24 cellular contexts compared by ENCODE assay signal in genomic region chr7:85454904-85455303, GRCh38.
A peak's percentile ranks its signal among the peaks of the same experiment; 100 is the strongest.
DNase-seq lines count a peak whose midpoint lies in the region; ATAC-seq and TF ChIP-seq lines count a peak whose summit lies in the region.
"Had no signal": no experiment of that assay in that cellular context is flagged by ENCODE, and none has a peak within 500 bp of the region (broad histone marks: within the 10 kb centered on the region; RNA-seq: fewer than 3 reads in every experiment).

No MANE protein-coding gene starts in this region.

- no peak overlapping the region for H3K4me2 ChIP-seq in IMR-90 (ENCODE audit: low read depth, low read length)
- H3K4me2 ChIP-seq: A549 had no signal

- H2AK5ac ChIP-seq in IMR-90 (ENCODE audit: low read depth, low read length): no peak overlapping the region

- no peak overlapping the region for H3K23ac ChIP-seq in IMR-90 (ENCODE audit: low read depth, low read length)

- H3K14ac ChIP-seq in IMR-90 (replicated peaks; ENCODE audit: low read depth, low read length): no peak overlapping the region

- no peak overlapping the region for H3K9ac ChIP-seq in IMR-90 (ENCODE audit: low read depth, low read length)

- no peak overlapping the region for H3K56ac ChIP-seq in IMR-90 (ENCODE audit: extremely low read depth, insufficient read depth, low read length)

- no peaks in the 10 kb centered on the region for H4K20me1 ChIP-seq in IMR-90 (ENCODE audit: insufficient read depth, low read length)

- BruUV-seq in IMR-90 (replicated peaks; lab: Mats Ljungman, UMichigan): no TSS peak

- H3K4me3 ChIP-seq in IMR-90 (ENCODE audit: insufficient read depth, low read depth, low read length) (no peak overlapping the region), choroid plexus epithelial cell (ENCODE audit: low read depth, low read length) (no peak overlapping the region)
- H3K4me3 ChIP-seq: A549 had no signal

- CTCF ChIA-PET in IMR-90 (lab: Yijun Ruan, JAX): interaction anchor here (0.6 kb wide), 1 partner anchor 509 kb away, joined by 3 read pairs; no protein-coding TSS in a partner anchor

- H3K27me3 ChIP-seq in IMR-90 (ENCODE audit: control insufficient read depth, insufficient read depth, low read length): no peaks in the 10 kb centered on the region; the same call in 1 of the 2 replicates

- no peak overlapping the region for H3K27ac ChIP-seq in IMR-90 (ENCODE audit: insufficient read depth, low read length)
- H3K27ac ChIP-seq: A549, HL-60 had no signal

- no peak overlapping the region for H2AFZ ChIP-seq in IMR-90 (replicated peaks; ENCODE audit: low read length, poor library complexity)

- no peak overlapping the region for H2BK5ac ChIP-seq in IMR-90 (ENCODE audit: low read depth, low read length, poor library complexity, severe bottlenecking)

- no peak overlapping the region for H3K4ac ChIP-seq in IMR-90 (ENCODE audit: low read depth, low read length)

- no peak for TF ChIP-seq POLR2A in IMR-90 (IDR thresholded peaks at IDR 0.05; ENCODE audit: low read depth, low read length)

- ATAC-seq in IMR-90 (ENCODE audit: low read depth): peak; percentile 29; the same call in 1 of the 2 replicates
- ATAC-seq in omental fat pad (ENCODE audit: low FRiP score): peak; percentile 19
- ATAC-seq in GM18873 (IDR thresholded peaks at IDR 0.05; ENCODE audit: low FRiP score, unreplicated experiment): no peak
- ATAC-seq: A549; CD8-positive, alpha-beta T cell; PC-3 had no signal

- H3K9me1 ChIP-seq in IMR-90 (ENCODE audit: insufficient read depth, low read length): no peaks in the 10 kb centered on the region

- no peak overlapping the region for H4K5ac ChIP-seq in IMR-90 (ENCODE audit: low read depth, low read length)

- TF ChIP-seq RAD21 in IMR-90 (IDR thresholded peaks at IDR 0.05; ENCODE audit: low read length): no peak

- no peak overlapping the region for H4K8ac ChIP-seq in IMR-90 (ENCODE audit: low read depth in 2 of 2, low read length in 2 of 2)

- no peaks in the 10 kb centered on the region for H3K9me3 ChIP-seq in IMR-90 (ENCODE audit: control insufficient read depth, insufficient read depth, low read length)
- H3K9me3 ChIP-seq: A549, Caco-2 had no signal

- no peak overlapping the region for H3K18ac ChIP-seq in IMR-90 (ENCODE audit: low read depth, low read length)

- dilution Hi-C loops in IMR-90 (cut with HindIII; ENCODE audit: low sequenced_read_pairs, unreplicated experiment): no loop called here

- H3K4me1 ChIP-seq in IMR-90 (ENCODE audit: control insufficient read depth, insufficient read depth, low read length): peaks cover 2% of the 10 kb centered on the region; the same call in 1 of the 2 replicates
- H3K4me1 ChIP-seq: A549, Caco-2 had no signal

- intact Hi-C loops in IMR-90 (cut with micrococcal nuclease): no loop called here

- H3K36me3 ChIP-seq in IMR-90 (ENCODE audit: control insufficient read depth, insufficient read depth, low read length): no peaks in the 10 kb centered on the region

- no peak overlapping the region for H2AK9ac ChIP-seq in IMR-90 (replicated peaks; ENCODE audit: low read depth, low read length, poor library complexity)

- H2BK20ac ChIP-seq in IMR-90 (ENCODE audit: low read depth, low read length): no peak overlapping the region

- DNase-seq in IMR-90: peak; percentile 23
- peak; percentile 16 for DNase-seq in amniotic stem cell (lab: John Stamatoyannopoulos, UW)
- DNase-seq in choroid plexus epithelial cell (ENCODE audit: low read depth): peak; percentile 68
- no peak for DNase-seq in omental fat pad (ENCODE audit: low spot score)
- no peak for DNase-seq in HUDEP-2 (lab: John Stamatoyannopoulos, UW; ENCODE audit: unreplicated experiment in 76 of 76)
- no peak for DNase-seq in NCI-H187 treated with DMSO at 0.1 percent for 48 hours (lab: John Stamatoyannopoulos, UW)
- DNase-seq in stimulated activated CD4-positive, alpha-beta T cell treated with anti-CD3 and anti-CD28 coated beads, Interleukin-2, amount 100 ng/mL, for 24 hours: no peak
- DNase-seq: C1 segment of cervical spinal cord; Caco-2; CD8-positive, alpha-beta T cell; DMS79; Karpas-422; NCI-H1105; NCI-H1436 treated with DMSO at 0.1 percent for 48 hours; NCI-H1930; NCI-H2107; NCI-H446 treated with DMSO at 0.1 percent for 48 hours; NCI-H526; NCI-H82; NK-92 treated with Interleukin-12 subunit alpha and Interleukin-12 subunit beta, amount 100 ng/mL, for 24 hours; PC-3 had no signal

- no peak overlapping the region for H2BK120ac ChIP-seq in IMR-90 (ENCODE audit: low read depth, low read length)

- POLR2A ChIA-PET in IMR-90 (lab: Charles Lee; ENCODE audit: unreplicated experiment): no interaction called here

- no peaks in the 10 kb centered on the region for H3K79me1 ChIP-seq in IMR-90 (ENCODE audit: low read depth in 1 of 2, low read length in 2 of 2)

- TF ChIP-seq CTCF in IMR-90 (conservative IDR thresholded peaks at IDR 0.05; ENCODE audit: low read depth, low read length) (no peak), choroid plexus epithelial cell (conservative IDR thresholded peaks at IDR 0.05; ENCODE audit: low read depth, low read length) (no peak), omental fat pad (IDR thresholded peaks at IDR 0.05) (no peak)

- H4K91ac ChIP-seq in IMR-90 (ENCODE audit: insufficient read depth, low read depth, low read length): no peak overlapping the region

- H2BK15ac ChIP-seq in IMR-90 (ENCODE audit: low read depth, low read length): no peak overlapping the region

- in situ Hi-C loops in IMR-90 (cut with MboI; ENCODE audit: low sequenced_read_pairs): no loop called here

TF ChIP-seq in IMR-90, 13 proteins besides CTCF, POLR2A, EP300 and RAD21:
- TF ChIP-seq ELK1 (IDR thresholded peaks at IDR 0.05; ENCODE audit: borderline replicate concordance, low read depth, low read length): no peak
- TF ChIP-seq MAFK (IDR thresholded peaks at IDR 0.05; ENCODE audit: low read depth, low read length): peak; percentile 20; the same call in 1 of the 2 replicates
TF ChIP-seq in IMR-90: peak in this region for 1.

Comparison
In these comparisons a context has a peak if more than half of its experiments do, and no peak if none do; other contexts are left out.
1. DNase-seq: peak in IMR-90 (single experiment), amniotic stem cell (single experiment) and choroid plexus epithelial cell (single experiment); none in omental fat pad (single experiment), HUDEP-2 (0 of 76), NCI-H187 treated with DMSO at 0.1 percent for 48 hours (single experiment) and stimulated activated CD4-positive, alpha-beta T cell treated with anti-CD3 and anti-CD28 coated beads, Interleukin-2, amount 100 ng/mL, for 24 hours (0 of 2).